In the genomic region with DNA sequence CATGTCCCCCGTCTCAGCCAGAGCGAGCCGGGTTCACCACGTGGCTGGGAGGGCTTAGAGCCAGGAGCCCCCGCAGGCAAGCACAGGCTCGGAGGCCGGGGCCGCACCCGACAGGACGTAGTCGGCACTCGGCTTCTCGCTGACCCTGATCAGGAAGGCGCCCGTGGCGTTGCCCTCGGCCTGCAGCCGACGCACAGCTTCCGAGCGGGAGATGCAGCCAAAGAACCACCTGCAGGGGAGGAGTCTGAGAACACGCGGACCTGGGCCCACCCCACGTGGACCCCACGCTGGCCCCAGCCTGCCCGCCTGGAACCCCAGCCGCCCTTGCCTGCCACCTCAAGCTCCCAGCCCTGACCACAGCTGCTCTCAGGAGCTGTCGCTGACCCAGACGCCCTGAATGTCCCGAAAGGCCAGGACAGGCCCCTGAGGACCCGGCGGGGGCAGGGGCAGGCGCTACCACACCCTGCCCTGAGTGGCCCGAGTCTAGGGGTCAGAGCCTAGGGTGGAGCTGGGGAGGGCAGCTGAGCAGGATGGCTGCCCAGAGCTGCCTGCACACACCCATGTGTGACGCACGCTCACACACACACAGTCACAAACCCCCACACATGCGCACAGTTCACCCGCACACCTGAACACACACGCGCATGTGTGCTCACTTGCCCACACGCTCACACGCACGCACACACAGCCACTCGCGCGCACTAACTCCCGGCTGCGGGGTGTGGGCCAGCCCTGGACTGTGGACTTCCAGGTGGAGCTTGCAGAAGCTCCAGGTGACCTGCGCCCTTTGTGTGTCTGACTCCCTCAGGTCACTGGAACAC, we compare ENCODE assay signal across 9 cellular contexts. TPM values are rescaled to one million over a fixed set of nuclear protein-coding genes. Genes with fewer than 3 reads are reported as not detected.
DNase-seq lines count a peak whose midpoint lies in the region; ATAC-seq lines count a peak whose summit lies in the region.
"Had no signal": no experiment of that assay in that cellular context is flagged by ENCODE, and none has a peak within 500 bp of the region (broad histone marks: within the 10 kb centered on the region; RNA-seq: fewer than 3 reads in every experiment).

No MANE protein-coding gene starts in this region.

- H3K36me3 ChIP-seq in thymus (ENCODE audit: control insufficient read depth, insufficient read depth), result no peaks in the 10 kb centered on the region

- intact Hi-C loops in Right ventricle myocardium inferior (cut with DNase I) (loop anchor here (5.0 kb wide), 2 partner anchors 77 to 327 kb away; partner anchors contain the start of gene ABHD16B), cardiac septum (cut with DNase I) (loop anchor here (5.0 to 10.0 kb wide), 3 partner anchors 77 to 587 kb away; partner anchors contain the start of genes ABHD16B and TPD52L2)

- H3K4me1 ChIP-seq in thymus (ENCODE audit: control insufficient read depth, insufficient read depth, low read length), result peaks cover 2% of the 10 kb centered on the region

- no peaks in the 10 kb centered on the region for H3K9me3 ChIP-seq in thymus (ENCODE audit: control insufficient read depth)

- ATAC-seq in Right ventricle myocardium inferior (no peak), esophagus mucosa (peak; percentile 56)

- 87% methylated on average over 49 of the region's 49 CpGs for WGBS in thymus

- no peak overlapping the region for H3K4me3 ChIP-seq in thymus (ENCODE audit: low read length)

- DNase-seq in Right ventricle myocardium inferior (ENCODE audit: missing footprints) (peak; percentile 66), cardiac septum (ENCODE audit: low spot score) (no peak), superior temporal gyrus (ENCODE audit: extremely low spot score) (no peak), GF-D8 (lab: John Stamatoyannopoulos, UW) (no peak)
- DNase-seq: C1 segment of cervical spinal cord, NCI-H1048 had no signal

- H3K27me3 ChIP-seq in thymus (ENCODE audit: control insufficient read depth, insufficient read depth), result no peaks in the 10 kb centered on the region

- peak overlapping the region; percentile 22 for H3K27ac ChIP-seq in thymus (ENCODE audit: low read depth)

RNA-seq across cellular contexts. Expression of gene PTK6, which starts 2.1 kb away (rescaled TPM):
- 0.11 TPM for total RNA-seq in Right ventricle myocardium inferior
- not detected for total RNA-seq in cardiac septum
- total RNA-seq in esophagus mucosa, result 92.7 TPM
- 2.7 TPM for polyA plus RNA-seq in thymus
- total RNA-seq: epithelial cell of proximal tubule had no signal

RNA-seq across cellular contexts. Expression of gene SRMS, which starts 12.5 kb away (rescaled TPM):
- total RNA-seq in Right ventricle myocardium inferior, result not detected
- total RNA-seq in cardiac septum, result not detected
- 0.44 TPM for total RNA-seq in esophagus mucosa
- polyA plus RNA-seq in thymus, result 0.05 TPM
- total RNA-seq: epithelial cell of proximal tubule had no signal

RNA-seq across cellular contexts. Expression of gene PPDPF, which starts 14.5 kb away (rescaled TPM):
- total RNA-seq in Right ventricle myocardium inferior, result 261 TPM
- total RNA-seq in cardiac septum, result 438 TPM
- total RNA-seq in esophagus mucosa, result 459 TPM
- 229 TPM for polyA plus RNA-seq in thymus

RNA-seq across cellular contexts. Expression of gene FNDC11, which starts 18.9 kb away (rescaled TPM):
- 0.16 TPM for total RNA-seq in Right ventricle myocardium inferior
- total RNA-seq in cardiac septum, result not detected
- 0.28 TPM for total RNA-seq in esophagus mucosa
- polyA plus RNA-seq in thymus, result 1.2 TPM

RNA-seq across cellular contexts. Expression of gene EEF1A2, which starts 36.2 kb away (rescaled TPM):
- 1,274 TPM for total RNA-seq in Right ventricle myocardium inferior
- total RNA-seq in cardiac septum, result 1,211 TPM
- 0.76 TPM for total RNA-seq in esophagus mucosa
- polyA plus RNA-seq in thymus, result 2.2 TPM

Comparison
In these comparisons a context has a peak if more than half of its experiments do, and no peak if none do; other contexts are left out.
1. RNA of gene PTK6, which starts 2.1 kb away (total RNA-seq): 92.7 TPM in esophagus mucosa (single experiment); 0.11 TPM in Right ventricle myocardium inferior (single experiment) and not detected in cardiac septum (single experiment); every median in the first group is over 10 times any median in the second.